Comparison of ENCODE assay signal across 1 cellular context in the genomic region with DNA sequence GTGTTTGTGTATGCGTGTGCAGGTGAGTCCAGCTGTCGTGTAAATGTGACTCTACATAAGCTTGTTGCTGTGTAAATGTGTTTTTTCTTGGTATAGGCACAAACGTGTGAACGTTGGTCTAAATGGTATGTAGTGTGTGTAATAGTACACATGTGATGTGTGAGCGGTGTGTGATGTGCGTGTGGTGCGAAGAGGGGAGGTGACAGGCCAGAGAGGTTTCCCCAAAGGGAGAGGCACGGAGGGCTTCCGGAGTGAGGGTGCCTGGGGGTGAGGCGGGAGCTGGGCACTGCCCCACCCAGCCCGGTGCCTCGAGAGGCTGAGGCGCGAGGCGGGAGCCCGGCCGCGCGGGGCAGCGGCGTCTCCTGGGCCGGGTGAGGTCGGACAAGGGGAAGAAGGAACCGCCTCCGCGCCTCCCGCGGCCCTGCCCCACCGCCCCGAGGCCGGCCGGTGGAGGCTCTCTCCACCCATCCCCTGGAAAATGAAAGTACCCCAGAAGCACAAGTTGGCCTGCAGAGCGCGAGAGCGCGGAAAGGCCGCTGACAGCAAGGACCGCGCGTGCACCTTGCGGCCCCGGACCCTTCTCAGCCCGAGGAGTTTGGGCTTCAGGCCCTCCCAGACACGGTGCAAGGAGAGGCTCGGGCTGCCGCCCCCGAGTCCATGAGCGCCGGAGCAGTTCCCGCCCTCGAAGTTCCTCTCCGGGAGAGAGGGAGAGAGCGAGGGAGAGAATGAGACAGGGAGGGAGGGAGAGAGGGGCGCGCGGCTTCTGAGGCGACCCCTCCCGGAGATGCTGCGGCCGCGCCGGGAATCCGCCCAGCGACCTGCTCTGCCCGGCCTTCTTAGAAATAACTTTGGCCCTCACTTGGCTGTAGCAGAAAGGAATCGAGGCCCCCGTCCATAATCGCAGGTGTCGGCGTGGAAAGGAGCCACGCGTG.
A peak's percentile ranks its signal among the peaks of the same experiment; 100 is the strongest.
TF ChIP-seq lines count a peak whose summit lies in the region.

No MANE protein-coding gene starts in this region.

TF ChIP-seq in H1, 55 proteins besides CTCF, POLR2A, EP300 and RAD21:
- peak; percentile 100 for TF ChIP-seq CTBP2 (IDR thresholded peaks at IDR 0.05; ENCODE audit: borderline replicate concordance, insufficient read depth, insufficient read length, low read length)
- TF ChIP-seq, protein P1, sequence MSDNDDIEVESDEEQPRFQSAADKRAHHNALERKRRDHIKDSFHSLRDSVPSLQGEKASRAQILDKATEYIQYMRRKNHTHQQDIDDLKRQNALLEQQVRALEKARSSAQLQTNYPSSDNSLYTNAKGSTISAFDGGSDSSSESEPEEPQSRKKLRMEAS (IDR thresholded peaks at IDR 0.05) = peak; percentile 51
- no peak for TF ChIP-seq KDM5A (IDR thresholded peaks at IDR 0.05; ENCODE audit: low read length)
- no peak for TF ChIP-seq POU5F1 (IDR thresholded peaks at IDR 0.05; ENCODE audit: low read depth, low read length)
- TF ChIP-seq YY1 (IDR thresholded peaks at IDR 0.05; ENCODE audit: low read depth, low read length) = peak; percentile 19; the same call in 1 of the 2 replicates
- peak; percentile 85; the same call in 1 of the 2 replicates for TF ChIP-seq EGR1 (IDR thresholded peaks at IDR 0.05; ENCODE audit: borderline replicate concordance, low read depth, low read length)
- TF ChIP-seq SAP30 (IDR thresholded peaks at IDR 0.05; ENCODE audit: insufficient read depth, insufficient replicate concordance, low read length) = no peak
- TF ChIP-seq PHF8 (conservative IDR thresholded peaks at IDR 0.05; ENCODE audit: low read depth, low read length) = no peak
- peak; percentile 88 for TF ChIP-seq ASH2L (IDR thresholded peaks at IDR 0.05; ENCODE audit: low read length)
- TF ChIP-seq, protein P2, sequence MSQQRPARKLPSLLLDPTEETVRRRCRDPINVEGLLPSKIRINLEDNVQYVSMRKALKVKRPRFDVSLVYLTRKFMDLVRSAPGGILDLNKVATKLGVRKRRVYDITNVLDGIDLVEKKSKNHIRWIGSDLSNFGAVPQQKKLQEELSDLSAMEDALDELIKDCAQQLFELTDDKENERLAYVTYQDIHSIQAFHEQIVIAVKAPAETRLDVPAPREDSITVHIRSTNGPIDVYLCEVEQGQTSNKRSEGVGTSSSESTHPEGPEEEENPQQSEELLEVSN (IDR thresholded peaks at IDR 0.05) = peak; percentile 54; the same call in 1 of the 2 replicates
- peak; percentile 57 for TF ChIP-seq SP1 (IDR thresholded peaks at IDR 0.05; ENCODE audit: low read depth, low read length)
- TF ChIP-seq FOSL1 (IDR thresholded peaks at IDR 0.05; ENCODE audit: insufficient read depth, low read depth, low read length) = no peak
- TF ChIP-seq SUZ12 (IDR thresholded peaks at IDR 0.05; ENCODE audit: low read length) = peak; percentile 99
- TF ChIP-seq RBBP5 (IDR thresholded peaks at IDR 0.05; ENCODE audit: borderline replicate concordance, low read depth, low read length) = peak; percentile 53; the same call in 1 of the 2 replicates
- TF ChIP-seq EZH2 (IDR thresholded peaks at IDR 0.05; ENCODE audit: low read depth, low read length, severe bottlenecking) = peak; percentile 100
- TF ChIP-seq SIN3A (conservative IDR thresholded peaks at IDR 0.05 in 1 of 2, IDR thresholded peaks at IDR 0.05 in 1 of 2; ENCODE audit: low read depth in 1 of 2, low read length in 2 of 2) = 0 out of 4 replicates have a peak, but pooled peaks of 1 of the 2 experiments have one; percentile 50
- peak; percentile 63; the same call in 1 of the 2 replicates for TF ChIP-seq CBX8 (IDR thresholded peaks at IDR 0.05; ENCODE audit: borderline replicate concordance, low read depth, low read length)
- TF ChIP-seq, protein P3, sequence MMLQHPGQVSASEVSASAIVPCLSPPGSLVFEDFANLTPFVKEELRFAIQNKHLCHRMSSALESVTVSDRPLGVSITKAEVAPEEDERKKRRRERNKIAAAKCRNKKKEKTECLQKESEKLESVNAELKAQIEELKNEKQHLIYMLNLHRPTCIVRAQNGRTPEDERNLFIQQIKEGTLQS (IDR thresholded peaks at IDR 0.05; ENCODE audit: insufficient read depth, low read depth, low read length) = no peak
- TF ChIP-seq NRF1 (IDR thresholded peaks at IDR 0.05; ENCODE audit: low read depth, low read length) = no peak
- TF ChIP-seq RNF2 (IDR thresholded peaks at IDR 0.05; ENCODE audit: borderline replicate concordance, low read depth, low read length, missing control alignments, poor library complexity, severe bottlenecking) = peak; percentile 90
- no peak for TF ChIP-seq ZNF274 (IDR thresholded peaks at IDR 0.05; ENCODE audit: borderline replicate concordance, extremely low read depth, low read length)
- TF ChIP-seq, protein P4, sequence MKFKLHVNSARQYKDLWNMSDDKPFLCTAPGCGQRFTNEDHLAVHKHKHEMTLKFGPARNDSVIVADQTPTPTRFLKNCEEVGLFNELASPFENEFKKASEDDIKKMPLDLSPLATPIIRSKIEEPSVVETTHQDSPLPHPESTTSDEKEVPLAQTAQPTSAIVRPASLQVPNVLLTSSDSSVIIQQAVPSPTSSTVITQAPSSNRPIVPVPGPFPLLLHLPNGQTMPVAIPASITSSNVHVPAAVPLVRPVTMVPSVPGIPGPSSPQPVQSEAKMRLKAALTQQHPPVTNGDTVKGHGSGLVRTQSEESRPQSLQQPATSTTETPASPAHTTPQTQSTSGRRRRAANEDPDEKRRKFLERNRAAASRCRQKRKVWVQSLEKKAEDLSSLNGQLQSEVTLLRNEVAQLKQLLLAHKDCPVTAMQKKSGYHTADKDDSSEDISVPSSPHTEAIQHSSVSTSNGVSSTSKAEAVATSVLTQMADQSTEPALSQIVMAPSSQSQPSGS (IDR thresholded peaks at IDR 0.05; ENCODE audit: low read length) = no peak
